In genomic region chr10:1671366-1672000, GRCh38 we compare ENCODE assay signal across 27 cellular contexts.
"Had no signal": no experiment of that assay in that cellular context is flagged by ENCODE, and none has a peak within 500 bp of the region (broad histone marks: within the 10 kb centered on the region; RNA-seq: fewer than 3 reads in every experiment).

No MANE protein-coding gene starts in this region.

- ATAC-seq: gastrocnemius medialis; left lobe of liver; naive thymus-derived CD4-positive, alpha-beta T cell; pancreas; sciatic nerve; stimulated activated memory B cell treated with anti-CD40 and anti-IgM and Interleukin-4, amounts not matched to agents 10 μg/mL and 1 μg/mL and 100 μg/mL, for 72 hours; stimulated activated naive CD8-positive, alpha-beta T cell treated with anti-CD3 and anti-CD28 coated beads, Interleukin-15, Interleukin-2, amounts not matched to agents 100 U/mL and 50 U/mL, for 24 hours had no signal

- H3K4me1 Mint-ChIP-seq: endodermal cell; naive thymus-derived CD4-positive, alpha-beta T cell; nephron had no signal

- H3K9me3 Mint-ChIP-seq: dendritic cell treated with granulocyte-macrophage colony-stimulating factor and Interleukin-4, amounts not matched to agents 40 ng/mL and 50 ng/mL, for 4 days; endodermal cell; nephron had no signal

- H3K4me1 ChIP-seq: colonic mucosa, gastrocnemius medialis, pancreas, right atrium auricular region, testis, tibial artery, upper lobe of left lung, uterus had no signal

- H3K27ac ChIP-seq: colonic mucosa, epithelial cell of prostate, gastrocnemius medialis, pancreas, right atrium auricular region, testis, tibial artery, upper lobe of left lung, uterus had no signal

- H3K9me3 ChIP-seq: colonic mucosa, gastrocnemius medialis, pancreas, right atrium auricular region, testis, tibial artery, upper lobe of left lung, uterus had no signal

- H3K36me3 Mint-ChIP-seq: naive thymus-derived CD4-positive, alpha-beta T cell had no signal

- H3K4me3 Mint-ChIP-seq: dendritic cell treated with granulocyte-macrophage colony-stimulating factor and Interleukin-4, amounts not matched to agents 40 ng/mL and 50 ng/mL, for 4 days; endodermal cell; naive thymus-derived CD4-positive, alpha-beta T cell; nephron; stimulated activated memory B cell treated with anti-CD40 and anti-IgM and Interleukin-4, amounts not matched to agents 10 μg/mL and 1 μg/mL and 100 μg/mL, for 72 hours had no signal

- DNase-seq: colonic mucosa; effector CD8-positive, alpha-beta T cell; foreskin fibroblast; gastrocnemius medialis; kidney; mesenchymal stem cell; midbrain; naive thymus-derived CD4-positive, alpha-beta T cell; occipital lobe; pancreas; stimulated activated CD4-positive, alpha-beta T cell treated with anti-CD3 and anti-CD28 coated beads, Interleukin-4, amount 100 ng/mL, for 4 hours; stimulated activated naive CD8-positive, alpha-beta T cell treated with anti-CD3 and anti-CD28 coated beads, Interleukin-15, Interleukin-2, amounts not matched to agents 100 U/mL and 50 U/mL, for 24 hours; substantia nigra; testis; uterus had no signal

- H3K27me3 Mint-ChIP-seq: dendritic cell treated with granulocyte-macrophage colony-stimulating factor and Interleukin-4, amounts not matched to agents 40 ng/mL and 50 ng/mL, for 4 days had no signal

- H3K27me3 ChIP-seq: colonic mucosa, gastrocnemius medialis, pancreas, right atrium auricular region, testis, upper lobe of left lung, uterus had no signal

- H3K4me3 ChIP-seq: colonic mucosa, gastrocnemius medialis, lung, pancreas, right atrium auricular region, tibial artery, upper lobe of left lung, uterus had no signal

- FAIRE-seq: kidney, pancreas had no signal

- H3K36me3 ChIP-seq: colonic mucosa, gastrocnemius medialis, pancreas, right atrium auricular region, tibial artery, upper lobe of left lung, uterus had no signal

- H3K27ac Mint-ChIP-seq: dendritic cell treated with granulocyte-macrophage colony-stimulating factor and Interleukin-4, amounts not matched to agents 40 ng/mL and 50 ng/mL, for 4 days; endodermal cell; naive thymus-derived CD4-positive, alpha-beta T cell; nephron; progenitor cell of endocrine pancreas; stimulated activated memory B cell treated with anti-CD40 and anti-IgM and Interleukin-4, amounts not matched to agents 10 μg/mL and 1 μg/mL and 100 μg/mL, for 72 hours had no signal
